In the genomic region with DNA sequence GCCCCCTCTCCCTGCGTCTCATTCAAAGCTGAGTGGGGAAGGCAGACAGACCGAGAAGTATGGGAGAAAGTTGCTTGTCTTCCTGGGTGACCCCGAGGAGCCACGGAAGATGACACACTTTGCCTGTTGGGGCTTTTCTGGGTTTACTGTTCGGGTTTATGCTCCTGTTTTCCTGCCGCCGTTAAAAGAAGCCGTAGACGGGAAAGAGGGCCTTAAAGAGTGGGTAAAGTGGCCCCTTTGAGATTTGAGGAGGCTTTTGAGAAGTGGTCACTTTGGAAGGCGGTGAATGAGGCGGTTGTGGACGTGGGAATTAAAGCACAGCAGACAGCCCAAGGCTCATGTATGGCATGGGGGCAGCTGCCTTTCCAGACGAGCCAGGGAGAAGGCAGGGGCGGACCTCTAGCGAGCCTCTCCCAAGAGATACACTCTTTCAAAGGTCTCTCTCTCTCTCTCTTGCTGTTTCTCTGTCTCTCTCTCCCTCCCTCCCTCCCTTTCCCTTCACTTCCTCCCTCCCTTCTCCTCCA, we compare ENCODE assay signal across 8 cellular contexts. TPM values are rescaled to one million over a fixed set of nuclear protein-coding genes. Genes with fewer than 3 reads are reported as not detected.
DNase-seq lines count a peak whose midpoint lies in the region; ATAC-seq, FAIRE-seq and TF ChIP-seq lines count a peak whose summit lies in the region.

No MANE protein-coding gene starts in this region.

- H3K27ac ChIP-seq in GM12878 (ENCODE audit: control insufficient read depth, insufficient read depth): no peak overlapping the region

- H2AFZ ChIP-seq in GM12878 (ENCODE audit: control insufficient read depth, low read depth, low read length): peak overlapping the region; percentile 33

- H3K27ac Mint-ChIP-seq in stimulated activated naive CD8-positive, alpha-beta T cell treated with anti-CD3 and anti-CD28 coated beads, Interleukin-15, amount 100 ng/mL, for 72 hours: peak overlapping the region in 1 of 2 donors; percentile 74

- TF ChIP-seq POLR2A in GM12878 (IDR thresholded peaks at IDR 0.05; ENCODE audit: low read depth, low read length): no peak

- TF ChIP-seq CTCF in GM12864 (IDR thresholded peaks at IDR 0.05; ENCODE audit: low read depth, low read length, missing control alignments) (no peak), GM12878 (IDR thresholded peaks at IDR 0.05 in 2 of 3, conservative IDR thresholded peaks at IDR 0.05 in 1 of 3; ENCODE audit: control insufficient read depth in 2 of 3, extremely low read depth in 1 of 3, insufficient read depth in 1 of 3, low read depth in 3 of 3, low read length in 3 of 3) (no peak)

- no peaks in the 10 kb centered on the region; the same call in 1 of the 2 replicates for H3K4me1 ChIP-seq in GM12878 (ENCODE audit: control insufficient read depth, insufficient read depth, low read length)

- H3K27me3 ChIP-seq in MG63 (no peaks in the 10 kb centered on the region), GM12878 (replicated peaks in 1 of 2; ENCODE audit: control insufficient read depth in 2 of 2, insufficient read depth in 2 of 2, low read length in 1 of 2) (peaks cover 0 to 5% of the 10 kb centered on the region in 2 experiments; a peak in 3 of 4 replicates)

- TF ChIP-seq RAD21 in GM12878 (IDR thresholded peaks at IDR 0.05; ENCODE audit: insufficient read depth, low read depth, low read length): no peak

- H4K20me1 ChIP-seq in GM12878 (ENCODE audit: control insufficient read depth, insufficient read depth): no peaks in the 10 kb centered on the region

- H3K4me3 Mint-ChIP-seq in stimulated activated naive CD8-positive, alpha-beta T cell treated with anti-CD3 and anti-CD28 coated beads, Interleukin-15, amount 100 ng/mL, for 72 hours: peak overlapping the region; percentile 83 to 93

- SMC1A ChIA-PET in GM12878 (lab: Charles Lee; ENCODE audit: uncharacterized antibody, unreplicated experiment): interaction anchor here (1.0 to 1.8 kb wide), 4 partner anchors 9 to 330 kb away, joined by 3 to 5 read pairs (median 4); no protein-coding TSS in a partner anchor

- H3K36me3 ChIP-seq in MG63: peaks cover 24% of the 10 kb centered on the region
- H3K36me3 ChIP-seq in GM12878 (ENCODE audit: control insufficient read depth in 2 of 2, insufficient read depth in 2 of 2, low read length in 1 of 2): no peaks in the 10 kb centered on the region

- intact Hi-C loops in GM12878 (cut with micrococcal nuclease; ENCODE audit: unreplicated experiment): loop anchor here (5.0 to 10.0 kb wide), 2 partner anchors 59 to 186 kb away; no protein-coding TSS in a partner anchor

- BruUV-seq in GM12878 (replicated peaks; lab: Mats Ljungman, UMichigan): no TSS peak

- no peak for TF ChIP-seq EP300 in GM12878 (IDR thresholded peaks at IDR 0.05; ENCODE audit: borderline replicate concordance in 1 of 2, control insufficient read depth in 1 of 2, low read depth in 2 of 2, low read length in 2 of 2)

- H3K27me3 Mint-ChIP-seq in stimulated activated naive CD8-positive, alpha-beta T cell treated with anti-CD3 and anti-CD28 coated beads, Interleukin-15, amount 100 ng/mL, for 72 hours: peaks cover 69% of the 10 kb centered on the region

- no peaks in the 10 kb centered on the region for H3K79me2 ChIP-seq in GM12878 (ENCODE audit: control insufficient read depth, insufficient read depth, low read length)

- H3K4me3 ChIP-seq in GM12864 (ENCODE audit: low read depth, low read length): peak overlapping the region; percentile 94
- H3K4me3 ChIP-seq in MG63: peak overlapping the region; percentile 100
- peak overlapping the region; percentile 58 for H3K4me3 ChIP-seq in GM12878

- WGBS in GM12878 (ENCODE audit: insufficient coverage, insufficient replicate concordance, low lambda C conversion rate, missing lambda C conversion rate): 3% methylated on average over 14 of the region's 15 CpGs

- H3K9ac ChIP-seq in GM12878 (ENCODE audit: control insufficient read depth, insufficient read depth, low read length): no peak overlapping the region

- in situ Hi-C loops in GM12878 (cut with MboI): no loop called here

- no peaks in the 10 kb centered on the region for H3K9me3 ChIP-seq in MG63
- no peaks in the 10 kb centered on the region for H3K9me3 ChIP-seq in GM12878 (replicated peaks; ENCODE audit: control insufficient read depth, insufficient read depth, low read length)

- ATAC-seq in GM21786 (IDR thresholded peaks at IDR 0.05; ENCODE audit: unreplicated experiment) (peak; percentile 21), GM12878 (peak; percentile 46)
- ATAC-seq in stimulated activated naive CD8-positive, alpha-beta T cell treated with anti-CD3 and anti-CD28 coated beads, Interleukin-15, amount 100 ng/mL, for 72 hours: peak; percentile 3

- H3K9me3 Mint-ChIP-seq in stimulated activated naive CD8-positive, alpha-beta T cell treated with anti-CD3 and anti-CD28 coated beads, Interleukin-15, amount 100 ng/mL, for 72 hours: no peaks in the 10 kb centered on the region

- peaks cover 16% of the 10 kb centered on the region for H3K4me1 Mint-ChIP-seq in stimulated activated naive CD8-positive, alpha-beta T cell treated with anti-CD3 and anti-CD28 coated beads, Interleukin-15, amount 100 ng/mL, for 72 hours

- no peak for FAIRE-seq in GM12878 (lab: Jason Lieb, UNC)

- H3K4me2 ChIP-seq in GM12878 (ENCODE audit: control insufficient read depth, insufficient read depth): peak overlapping the region; percentile 64; the same call in 1 of the 2 replicates

- DNase-seq in GM12864 (ENCODE audit: low read depth) (no peak), MG63 (peak; percentile 65), GM12878 (ENCODE audit: low read depth, low spot score) (no peak), inferior parietal cortex (ENCODE audit: extremely low spot score) (peak; percentile 14), putamen (ENCODE audit: low spot score) (no peak), GF-D8 (lab: John Stamatoyannopoulos, UW) (no peak)
- no peak for DNase-seq in stimulated activated naive CD8-positive, alpha-beta T cell treated with anti-CD3 and anti-CD28 coated beads, Interleukin-15, amount 100 ng/mL, for 72 hours

- CTCF ChIA-PET in GM12878 (lab: Yijun Ruan, JAX): interaction anchor here (0.5 to 2.9 kb wide), 5 partner anchors 9 to 334 kb away, joined by 3 to 13 read pairs (median 4); no protein-coding TSS in a partner anchor

- POLR2A ChIA-PET in GM12878 (lab: Charles Lee): interaction anchor here (0.7 to 1.7 kb wide), 2 partner anchors 29 to 328 kb away, joined by 3 to 6 read pairs; no protein-coding TSS in a partner anchor

- RAD21 ChIA-PET in GM12878 (lab: Charles Lee; ENCODE audit: unreplicated experiment): interaction anchor here (1.0 to 5.1 kb wide), 3 partner anchors 186 to 458 kb away, joined by 3 to 21 read pairs (median 9); no protein-coding TSS in a partner anchor

TF ChIP-seq in GM12878, 131 proteins besides CTCF, POLR2A, EP300 and RAD21 (continues in another document):
- TF ChIP-seq YY1 (IDR thresholded peaks at IDR 0.05; ENCODE audit: low read depth, low read length): no peak
- TF ChIP-seq, protein P1, sequence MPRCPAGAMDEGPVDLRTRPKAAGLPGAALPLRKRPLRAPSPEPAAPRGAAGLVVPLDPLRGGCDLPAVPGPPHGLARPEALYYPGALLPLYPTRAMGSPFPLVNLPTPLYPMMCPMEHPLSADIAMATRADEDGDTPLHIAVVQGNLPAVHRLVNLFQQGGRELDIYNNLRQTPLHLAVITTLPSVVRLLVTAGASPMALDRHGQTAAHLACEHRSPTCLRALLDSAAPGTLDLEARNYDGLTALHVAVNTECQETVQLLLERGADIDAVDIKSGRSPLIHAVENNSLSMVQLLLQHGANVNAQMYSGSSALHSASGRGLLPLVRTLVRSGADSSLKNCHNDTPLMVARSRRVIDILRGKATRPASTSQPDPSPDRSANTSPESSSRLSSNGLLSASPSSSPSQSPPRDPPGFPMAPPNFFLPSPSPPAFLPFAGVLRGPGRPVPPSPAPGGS (IDR thresholded peaks at IDR 0.05; ENCODE audit: borderline replicate concordance, insufficient read depth, low read depth, low read length, poor library complexity, severe bottlenecking): no peak

RNA-seq across cellular contexts. Expression of a gene that starts 0.5 kb away (rescaled TPM):
- 71.5 and 77.5 TPM in 2 replicates for total RNA-seq in MG63 (2014; rRNA removed; shearing (Covaris generic); ENCODE audit: low replicate concordance)
- total RNA-seq in GM12878 (2013; cell fraction: nucleolus; rRNA removed): 9.9 and 11.9 TPM in 2 replicates
- total RNA-seq in GM12878 (2014; rRNA removed) (0.27 and 0.40 TPM in 2 replicates), GM12878 (2014; rRNA removed; fragmentation: Illumina TruSeq; extraction: Trizol) (0.32 and 0.45 TPM in 2 replicates), GM12878 (2021) (0.23 and 0.90 TPM in 2 replicates)
- polyA plus RNA-seq in GM12878 (2011; ENCODE audit: low read depth): 0.68 TPM
- polyA plus RNA-seq in GM12878 (2011; rRNA removed) (4.6 and 4.9 TPM in 2 replicates), GM12878 (2014; fragmentation: Illumina TruSeq; extraction: Trizol) (0.62 and 0.68 TPM in 2 replicates), GM12878 (2014; fragmentation: Nextera tagmentation; extraction: Ambion mirVana) (under 1 TPM; 0.11 to 0.20 TPM), GM12878 (2014; rRNA removed) (0.28 and 0.32 TPM in 2 replicates), GM12878 (2016; fragmentation: Nextera tagmentation; extraction: Ambion mirVana) (under 1 TPM; 0.42 to 0.45 TPM)
- polyA plus RNA-seq in GM12878 (2011; cell fraction: cytosol; rRNA removed): 5.3 and 7.5 TPM in 2 replicates
- polyA plus RNA-seq in GM12878 (2011; cell fraction: nucleus; rRNA removed): 2.4 and 2.5 TPM in 2 replicates
- 1.2 and 1.6 TPM in 2 replicates for polyA plus RNA-seq in GM12878 (2012)
- 8.2 and 12.0 TPM in 2 replicates for polyA minus RNA-seq in GM12878 (2011; rRNA and poly(A)+ RNA removed)
- polyA minus RNA-seq in GM12878 (2011; cell fraction: cytosol; rRNA and poly(A)+ RNA removed): 1.1 and 1.7 TPM in 2 replicates
- 9.9 and 18.2 TPM in 2 replicates for polyA minus RNA-seq in GM12878 (2011; cell fraction: nucleus; rRNA and poly(A)+ RNA removed)

RNA-seq across cellular contexts. Expression of a gene that starts 52.0 kb away (rescaled TPM):
- 19.9 and 21.4 TPM in 2 replicates for total RNA-seq in MG63 (2014; rRNA removed; shearing (Covaris generic); ENCODE audit: low replicate concordance)
- total RNA-seq in GM12878 (2013; cell fraction: nucleolus; rRNA removed): 54.6 and 58.0 TPM in 2 replicates
- total RNA-seq in GM12878 (2014; rRNA removed): 9.4 and 15.4 TPM in 2 replicates
- total RNA-seq in GM12878 (2014; rRNA removed; fragmentation: Illumina TruSeq; extraction: Trizol): 13.9 and 14.9 TPM in 2 replicates
- total RNA-seq in GM12878 (2021): 15.9 and 23.4 TPM in 2 replicates
- polyA plus RNA-seq in GM12878 (2011; ENCODE audit: low read depth): 5.4 TPM
- 29.8 and 45.2 TPM in 2 replicates for polyA plus RNA-seq in GM12878 (2011; rRNA removed)
- 11.1 and 13.1 TPM in 2 replicates for polyA plus RNA-seq in GM12878 (2011; cell fraction: cytosol; rRNA removed)
- polyA plus RNA-seq in GM12878 (2011; cell fraction: nucleus; rRNA removed): 14.7 and 16.4 TPM in 2 replicates
- 11.8 and 13.9 TPM in 2 replicates for polyA plus RNA-seq in GM12878 (2012)
- polyA plus RNA-seq in GM12878 (2014; fragmentation: Illumina TruSeq; extraction: Trizol): 12.6 and 17.8 TPM in 2 replicates
- polyA plus RNA-seq in GM12878 (2014; fragmentation: Nextera tagmentation; extraction: Ambion mirVana): 1 to 10 TPM; 4.5 to 5.3 TPM
- 9.0 and 9.8 TPM in 2 replicates for polyA plus RNA-seq in GM12878 (2014; rRNA removed)
- 10 to 100 TPM; 12.7 to 13.0 TPM for polyA plus RNA-seq in GM12878 (2016; fragmentation: Nextera tagmentation; extraction: Ambion mirVana)
- 15.4 and 25.8 TPM in 2 replicates for polyA minus RNA-seq in GM12878 (2011; rRNA and poly(A)+ RNA removed)
- polyA minus RNA-seq in GM12878 (2011; cell fraction: cytosol; rRNA and poly(A)+ RNA removed): 7.8 and 10.5 TPM in 2 replicates
- 28.0 and 46.0 TPM in 2 replicates for polyA minus RNA-seq in GM12878 (2011; cell fraction: nucleus; rRNA and poly(A)+ RNA removed)

Comparison
In these comparisons a context has a peak if more than half of its experiments do, and no peak if none do; other contexts are left out.
1. DNase-seq: peak in MG63 (single experiment) and inferior parietal cortex (single experiment); none in GM12864 (single experiment), GM12878 (single experiment), stimulated activated naive CD8-positive, alpha-beta T cell treated with anti-CD3 and anti-CD28 coated beads, Interleukin-15, amount 100 ng/mL, for 72 hours (0 of 2), putamen (single experiment) and GF-D8 (single experiment).
2. Peak in every context shown above with its lines, with median percentiles within 50 percentile points of each other: H3K4me3 ChIP-seq and ATAC-seq.